ENCODE assay signal across 10 cellular contexts in genomic region chr15:80615783-80616391, GRCh38.
A peak's percentile ranks its signal among the peaks of the same experiment; 100 is the strongest.
DNase-seq lines count a peak whose midpoint lies in the region; ATAC-seq and TF ChIP-seq lines count a peak whose summit lies in the region.
"Had no signal": no experiment of that assay in that cellular context is flagged by ENCODE, and none has a peak within 500 bp of the region (broad histone marks: within the 10 kb centered on the region; RNA-seq: fewer than 3 reads in every experiment).

No MANE protein-coding gene starts in this region.

- H3K4me1 Mint-ChIP-seq in activated T-helper 17 cell treated with anti-CD3 and anti-CD28 coated beads, Interleukin-2, amount 50 U/mL, for 72 hours = no peaks in the 10 kb centered on the region
- peaks cover 2% of the 10 kb centered on the region for H3K4me1 Mint-ChIP-seq in endothelial cell (ENCODE audit: unreplicated experiment)
- H3K4me1 Mint-ChIP-seq: activated naive CD4-positive, alpha-beta T cell treated with anti-CD3 and anti-CD28 coated beads, Interleukin-2, amount 50 U/mL, for 24 hours had no signal

- no peaks in the 10 kb centered on the region for H3K9me3 Mint-ChIP-seq in activated T-helper 17 cell treated with anti-CD3 and anti-CD28 coated beads, Interleukin-2, amount 50 U/mL, for 72 hours
- no peaks in the 10 kb centered on the region for H3K9me3 Mint-ChIP-seq in endothelial cell (ENCODE audit: unreplicated experiment)
- H3K9me3 Mint-ChIP-seq: activated naive CD4-positive, alpha-beta T cell treated with anti-CD3 and anti-CD28 coated beads, Interleukin-2, amount 50 U/mL, for 24 hours; nephron had no signal

- no peak overlapping the region for H3K27ac Mint-ChIP-seq in activated T-helper 17 cell treated with anti-CD3 and anti-CD28 coated beads, Interleukin-2, amount 50 U/mL, for 72 hours
- no peak overlapping the region for H3K27ac Mint-ChIP-seq in endothelial cell (ENCODE audit: unreplicated experiment)
- H3K27ac Mint-ChIP-seq: activated naive CD4-positive, alpha-beta T cell treated with anti-CD3 and anti-CD28 coated beads, Interleukin-2, amount 50 U/mL, for 24 hours; nephron had no signal

- H3K4me3 Mint-ChIP-seq in activated T-helper 17 cell treated with anti-CD3 and anti-CD28 coated beads, Interleukin-2, amount 50 U/mL, for 72 hours = no peak overlapping the region
- no peak overlapping the region for H3K4me3 Mint-ChIP-seq in endothelial cell (ENCODE audit: unreplicated experiment)
- H3K4me3 Mint-ChIP-seq: activated naive CD4-positive, alpha-beta T cell treated with anti-CD3 and anti-CD28 coated beads, Interleukin-2, amount 50 U/mL, for 24 hours; nephron had no signal

- ATAC-seq in activated T-helper 17 cell treated with anti-CD3 and anti-CD28 coated beads, Interleukin-2, amount 50 U/mL, for 72 hours (replicated peaks) = no peak
- ATAC-seq in HG03280 (IDR thresholded peaks at IDR 0.05; ENCODE audit: unreplicated experiment) = no peak

- peak; percentile 79 for DNase-seq in DMS 273 (lab: John Stamatoyannopoulos, UW; ENCODE audit: unreplicated experiment)
- DNase-seq in NCI-H2171 treated with DMSO at 0.1 percent for 48 hours (lab: John Stamatoyannopoulos, UW) = peak; percentile 94
- peak; percentile 75 for DNase-seq in cerebellum (ENCODE audit: low spot score)
- peak; percentile 72 for DNase-seq in mucosa of gallbladder (ENCODE audit: low spot score)
- DNase-seq in cerebellar nuclear complex (lab: John Stamatoyannopoulos, UW) = no peak
- no peak for DNase-seq in endothelial cell (ENCODE audit: low spot score)

- TF ChIP-seq CTCF in endothelial cell (IDR thresholded peaks at IDR 0.05; ENCODE audit: unreplicated experiment) = no peak

- peaks cover 36% of the 10 kb centered on the region for H3K27me3 Mint-ChIP-seq in activated T-helper 17 cell treated with anti-CD3 and anti-CD28 coated beads, Interleukin-2, amount 50 U/mL, for 72 hours
- peaks cover 3% of the 10 kb centered on the region for H3K27me3 Mint-ChIP-seq in endothelial cell (ENCODE audit: unreplicated experiment)

- H3K36me3 Mint-ChIP-seq in activated T-helper 17 cell treated with anti-CD3 and anti-CD28 coated beads, Interleukin-2, amount 50 U/mL, for 72 hours (ENCODE audit: low read depth) = no peaks in the 10 kb centered on the region
- H3K36me3 Mint-ChIP-seq in endothelial cell (ENCODE audit: low read depth, unreplicated experiment) = no peaks in the 10 kb centered on the region
- H3K36me3 Mint-ChIP-seq: activated naive CD4-positive, alpha-beta T cell treated with anti-CD3 and anti-CD28 coated beads, Interleukin-2, amount 50 U/mL, for 24 hours had no signal

Comparison
In these comparisons a context has a peak if more than half of its experiments do, and no peak if none do; other contexts are left out.
1. DNase-seq: peak in DMS 273 (single experiment), NCI-H2171 treated with DMSO at 0.1 percent for 48 hours (single experiment), cerebellum (single experiment) and mucosa of gallbladder (single experiment); none in cerebellar nuclear complex (0 of 2) and endothelial cell (single experiment).